Comparison of ENCODE assay signal across 22 cellular contexts in genomic region chr18:383135-383534, GRCh38.
"Had no signal": no experiment of that assay in that cellular context is flagged by ENCODE, and none has a peak within 500 bp of the region (broad histone marks: within the 10 kb centered on the region; RNA-seq: fewer than 3 reads in every experiment).

No MANE protein-coding gene starts in this region.

- H3K27me3 ChIP-seq: gastroesophageal sphincter, heart left ventricle, hepatocyte, pancreas, right lobe of liver, tibial nerve, upper lobe of left lung, uterus had no signal

- H3K36me3 ChIP-seq: gastroesophageal sphincter, heart left ventricle, left ventricle myocardium inferior, lower lobe of right lung, pancreas, right lobe of liver, thoracic aorta, tibial nerve, upper lobe of left lung, uterus had no signal

- H3K27ac Mint-ChIP-seq: effector memory CD8-positive, alpha-beta T cell; natural killer cell; stimulated activated naive B cell treated with anti-CD40 and anti-IgM and Interleukin-4, amounts not matched to agents 10 μg/mL and 1 μg/mL and 100 μg/mL, for 72 hours; stimulated activated naive CD8-positive, alpha-beta T cell treated with anti-CD3 and anti-CD28 coated beads, Interleukin-15, Interleukin-2, amounts not matched to agents 100 ng/mL and 50 ng/mL, for 24 hours had no signal

- DNase-seq: dermis blood vessel endothelial cell; effector memory CD8-positive, alpha-beta T cell; heart left ventricle; left colon; left ventricle myocardium inferior; lower lobe of right lung; natural killer cell; occipital lobe; pancreas; right lobe of liver; small intestine; stimulated activated CD4-positive, alpha-beta T cell treated with anti-CD3 and anti-CD28 coated beads, Interleukin-15, amount 100 ng/mL, for 24 hours; stimulated activated CD4-positive, alpha-beta T cell treated with anti-CD3 and anti-CD28 coated beads, Interleukin-2, amount 100 ng/mL, for 48 hours; stimulated activated naive B cell treated with anti-CD40 and anti-IgM and Interleukin-4, amounts not matched to agents 10 μg/mL and 1 μg/mL and 100 μg/mL, for 72 hours; upper lobe of left lung; uterus had no signal

- H3K4me3 Mint-ChIP-seq: effector memory CD8-positive, alpha-beta T cell; natural killer cell; stimulated activated naive B cell treated with anti-CD40 and anti-IgM and Interleukin-4, amounts not matched to agents 10 μg/mL and 1 μg/mL and 100 μg/mL, for 72 hours; stimulated activated naive CD8-positive, alpha-beta T cell treated with anti-CD3 and anti-CD28 coated beads, Interleukin-15, Interleukin-2, amounts not matched to agents 100 ng/mL and 50 ng/mL, for 24 hours had no signal

- H3K4me2 ChIP-seq: hepatocyte had no signal

- H3K9me3 Mint-ChIP-seq: natural killer cell had no signal

- H3K27ac ChIP-seq: coronary artery, gastroesophageal sphincter, heart left ventricle, hepatocyte, left ventricle myocardium inferior, lower lobe of right lung, pancreas, right lobe of liver, thoracic aorta, tibial nerve, upper lobe of left lung, uterus had no signal

- H3K79me2 ChIP-seq: hepatocyte had no signal

- ATAC-seq: effector memory CD8-positive, alpha-beta T cell; gastroesophageal sphincter; heart left ventricle; left colon; lower lobe of right lung; natural killer cell; pancreas; right lobe of liver; stimulated activated naive B cell treated with anti-CD40 and anti-IgM and Interleukin-4, amounts not matched to agents 10 μg/mL and 1 μg/mL and 100 μg/mL, for 72 hours had no signal

- H3K36me3 Mint-ChIP-seq: natural killer cell; stimulated activated naive B cell treated with anti-CD40 and anti-IgM and Interleukin-4, amounts not matched to agents 10 μg/mL and 1 μg/mL and 100 μg/mL, for 72 hours had no signal

- H2AFZ ChIP-seq: hepatocyte had no signal

- H3K4me3 ChIP-seq: coronary artery, gastroesophageal sphincter, heart left ventricle, hepatocyte, left ventricle myocardium inferior, lower lobe of right lung, pancreas, right lobe of liver, thoracic aorta, tibial nerve, upper lobe of left lung, uterus had no signal

- H3K9me3 ChIP-seq: gastroesophageal sphincter, heart left ventricle, left ventricle myocardium inferior, lower lobe of right lung, pancreas, right lobe of liver, thoracic aorta, tibial nerve, upper lobe of left lung, uterus had no signal

- H3K4me1 ChIP-seq: right lobe of liver, uterus had no signal
